In genomic region chr1:215845224-215845902, GRCh38 we compare ENCODE assay signal across 13 cellular contexts.
A peak's percentile ranks its signal among the peaks of the same experiment; 100 is the strongest.
DNase-seq lines count a peak whose midpoint lies in the region; ATAC-seq and TF ChIP-seq lines count a peak whose summit lies in the region.
"Had no signal": no experiment of that assay in that cellular context is flagged by ENCODE, and none has a peak within 500 bp of the region (broad histone marks: within the 10 kb centered on the region; RNA-seq: fewer than 3 reads in every experiment).

No MANE protein-coding gene starts in this region.

- DNase-seq in AG09319 (ENCODE audit: extremely low read depth, low read depth) (peak; percentile 30), HS-5 (ENCODE audit: low read depth) (peak; percentile 59), astrocyte of the spinal cord (ENCODE audit: low read depth, low spot score) (peak; percentile 84), kidney tubule cell (ENCODE audit: low spot score) (peak; percentile 63), NCI-H1694 treated with DMSO at 0.1 percent for 48 hours (lab: John Stamatoyannopoulos, UW) (no peak), NCI-H345 (lab: John Stamatoyannopoulos, UW) (no peak)
- DNase-seq: activated CD8-positive, alpha-beta memory T cell treated with anti-CD3 and anti-CD28 coated beads, Interleukin-2, amount 50 U/mL, for 4 hours; Caco-2; NCI-H1930 had no signal

- no peak overlapping the region for H3K4me3 ChIP-seq in astrocyte of the spinal cord (ENCODE audit: low read depth, low read length)
- H3K4me3 ChIP-seq: thoracic aorta had no signal

- ATAC-seq in HG03354 (IDR thresholded peaks at IDR 0.05; ENCODE audit: poor library complexity, severe bottlenecking, unreplicated experiment), result no peak
- no peak for ATAC-seq in GM21737 (IDR thresholded peaks at IDR 0.05; ENCODE audit: unreplicated experiment)
- ATAC-seq: esophagus mucosa had no signal

- in situ Hi-C loops in astrocyte of the spinal cord (cut with HindIII; ENCODE audit: low sequenced_read_pairs), result no loop called here

- TF ChIP-seq CTCF in AG09319 (IDR thresholded peaks at IDR 0.05; ENCODE audit: low read depth, low read length) (no peak), astrocyte of the spinal cord (IDR thresholded peaks at IDR 0.05; ENCODE audit: low read depth, low read length) (no peak)

Comparison
In these comparisons a context has a peak if more than half of its experiments do, and no peak if none do; other contexts are left out.
1. DNase-seq: peak in AG09319 (single experiment), HS-5 (single experiment), astrocyte of the spinal cord (single experiment) and kidney tubule cell (single experiment); none in NCI-H1694 treated with DMSO at 0.1 percent for 48 hours (single experiment) and NCI-H345 (single experiment).